In genomic region chr3:160260587-160261270, GRCh38 we compare ENCODE assay signal across 35 cellular contexts. TPM values are rescaled to one million over a fixed set of nuclear protein-coding genes. Genes with fewer than 3 reads are reported as not detected.
DNase-seq lines count a peak whose midpoint lies in the region; ATAC-seq and TF ChIP-seq lines count a peak whose summit lies in the region.
"Had no signal": no experiment of that assay in that cellular context is flagged by ENCODE, and none has a peak within 500 bp of the region (broad histone marks: within the 10 kb centered on the region; RNA-seq: fewer than 3 reads in every experiment).

No MANE protein-coding gene starts in this region.

- H3K4me1 Mint-ChIP-seq in HFFc6 (ENCODE audit: low read depth), result peaks cover 9% of the 10 kb centered on the region
- H3K4me1 Mint-ChIP-seq: activated naive CD8-positive, alpha-beta T cell treated with anti-CD3 and anti-CD28 coated beads for 36 hours; nephron had no signal

- H3K4me3 Mint-ChIP-seq in HFFc6, result peak overlapping the region; percentile 21
- H3K4me3 Mint-ChIP-seq: activated naive CD8-positive, alpha-beta T cell treated with anti-CD3 and anti-CD28 coated beads for 36 hours; nephron; stimulated activated naive CD8-positive, alpha-beta T cell treated with anti-CD3 and anti-CD28 coated beads, Interleukin-15, Interleukin-2, amounts not matched to agents 100 ng/mL and 50 ng/mL, for 24 hours had no signal

- no peaks in the 10 kb centered on the region for H3K4me1 ChIP-seq in vagina
- H3K4me1 ChIP-seq: SJSA1, uterus had no signal

- TF ChIP-seq POLR2A in vagina (IDR thresholded peaks at IDR 0.05), result no peak

- H3K27ac ChIP-seq in vagina, result no peak overlapping the region
- H3K27ac ChIP-seq: ovary, RWPE1, SJSA1, uterus, VCaP had no signal

- intact Hi-C loops in vagina (cut with DNase I), result no loop called here

- no peaks in the 10 kb centered on the region for H3K9me3 Mint-ChIP-seq in HFFc6
- H3K9me3 Mint-ChIP-seq: activated naive CD8-positive, alpha-beta T cell treated with anti-CD3 and anti-CD28 coated beads for 36 hours; nephron; stimulated activated naive CD8-positive, alpha-beta T cell treated with anti-CD3 and anti-CD28 coated beads, Interleukin-15, Interleukin-2, amounts not matched to agents 100 ng/mL and 50 ng/mL, for 24 hours had no signal

- no peaks in the 10 kb centered on the region for H3K27me3 Mint-ChIP-seq in HFFc6 (ENCODE audit: insufficient read depth)
- H3K27me3 Mint-ChIP-seq: activated naive CD8-positive, alpha-beta T cell treated with anti-CD3 and anti-CD28 coated beads for 36 hours; stimulated activated naive CD8-positive, alpha-beta T cell treated with anti-CD3 and anti-CD28 coated beads, Interleukin-15, Interleukin-2, amounts not matched to agents 100 ng/mL and 50 ng/mL, for 24 hours had no signal

- H3K36me3 ChIP-seq in vagina, result no peaks in the 10 kb centered on the region
- H3K36me3 ChIP-seq: ovary, SJSA1, uterus had no signal

- H3K4me3 ChIP-seq in fibroblast of mammary gland (ENCODE audit: control insufficient read depth, low read depth, low read length) (peak overlapping the region; percentile 30), vagina (no peak overlapping the region)
- H3K4me3 ChIP-seq: ovary, SJSA1, uterus had no signal

- peak; percentile 32 for ATAC-seq in omental fat pad (ENCODE audit: low FRiP score)
- ATAC-seq: left ventricle myocardium superior had no signal

- 0 out of 2 replicates have a peak, but pooled peaks cover 4% of the 10 kb centered on the region for H3K36me3 Mint-ChIP-seq in HFFc6 (ENCODE audit: low read depth)

- H3K27ac Mint-ChIP-seq in HFFc6, result peak overlapping the region; percentile 2
- H3K27ac Mint-ChIP-seq: activated naive CD8-positive, alpha-beta T cell treated with anti-CD3 and anti-CD28 coated beads for 36 hours; nephron; stimulated activated naive CD8-positive, alpha-beta T cell treated with anti-CD3 and anti-CD28 coated beads, Interleukin-15, Interleukin-2, amounts not matched to agents 100 ng/mL and 50 ng/mL, for 24 hours had no signal

- H3K9me3 ChIP-seq in vagina, result no peaks in the 10 kb centered on the region
- H3K9me3 ChIP-seq: ovary, SJSA1, uterus had no signal

- no peak for TF ChIP-seq CTCF in HFFc6 (IDR thresholded peaks at IDR 0.05)
- no peak for TF ChIP-seq CTCF in fibroblast of mammary gland (conservative IDR thresholded peaks at IDR 0.05; ENCODE audit: control insufficient read depth, insufficient read depth, low read depth, low read length)
- no peak for TF ChIP-seq CTCF in omental fat pad (IDR thresholded peaks at IDR 0.05)
- no peak for TF ChIP-seq CTCF in vagina (IDR thresholded peaks at IDR 0.05)

- DNase-seq in AG08395 (ENCODE audit: low spot score) (peak; percentile 8), HFFc6 (no peak), fibroblast of mammary gland (ENCODE audit: low read depth) (peak; percentile 61), omental fat pad (ENCODE audit: low spot score) (no peak), GOT3 (lab: John Stamatoyannopoulos, UW) (no peak), NCI-H69 (lab: John Stamatoyannopoulos, UW) (no peak), NCI-H82 (lab: John Stamatoyannopoulos, UW) (no peak), vagina (ENCODE audit: extremely low spot score in 2 of 2) (no peak)
- DNase-seq: ACHN; activated CD4-positive, alpha-beta T cell treated with anti-CD3 and anti-CD28 coated beads for 48 hours; activated effector memory CD4-positive, alpha-beta T cell treated with anti-CD3 and anti-CD28 coated beads, Interleukin-2, amount 50 U/mL, for 16 hours; activated naive CD8-positive, alpha-beta T cell treated with anti-CD3 and anti-CD28 coated beads for 36 hours; activated T-cell treated with anti-CD3 and anti-CD28 coated beads, Interleukin-2, amount 50 U/mL, for 1 hour; aorta; C1 segment of cervical spinal cord; DMS79; head of caudate nucleus; KBM-7; left ventricle myocardium superior; NCI-H1105; NCI-H187 treated with DMSO at 0.1 percent for 48 hours; NCI-H2171; ovary; stimulated activated CD8-positive, alpha-beta memory T cell treated with anti-CD3 and anti-CD28 coated beads, Interleukin-4, amount 100 ng/mL, for 48 hours; T1000; uterus had no signal

- no peaks in the 10 kb centered on the region for H3K27me3 ChIP-seq in vagina
- H3K27me3 ChIP-seq: ovary, SJSA1, uterus had no signal

RNA-seq across cellular contexts. Expression of gene C3orf80, which starts 35.5 kb away (rescaled TPM):
- total RNA-seq in HFFc6 (2021; fragmentation: NEBNext Ultra II Directional; extraction: Animal tissue kit (Norgen Biotek cat#: 25700)), result under 1 TPM; 0.26 to 0.95 (median 0.47) TPM
- total RNA-seq in omental fat pad (under 1 TPM; 0.24 to 0.95 (median 0.33) TPM), vagina (not detected)
- total RNA-seq: activated naive CD8-positive, alpha-beta T cell treated with anti-CD3 and anti-CD28 coated beads for 36 hours; endothelial cell of umbilical vein; NCI-H460; OCI-LY7; renal cortical epithelial cell; SJSA1 had no signal

Comparison
In these comparisons a context has a peak if more than half of its experiments do, and no peak if none do; other contexts are left out.
1. DNase-seq: peak in AG08395 (single experiment) and fibroblast of mammary gland (single experiment); none in HFFc6 (single experiment), omental fat pad (single experiment), GOT3 (single experiment), NCI-H69 (single experiment), NCI-H82 (single experiment) and vagina (0 of 2).